Comparison of ENCODE assay signal across 11 cellular contexts in genomic region chr15:100170280-100170654, GRCh38.
A peak's percentile ranks its signal among the peaks of the same experiment; 100 is the strongest.
DNase-seq lines count a peak whose midpoint lies in the region; ATAC-seq and TF ChIP-seq lines count a peak whose summit lies in the region.
"Had no signal": no experiment of that assay in that cellular context is flagged by ENCODE, and none has a peak within 500 bp of the region (broad histone marks: within the 10 kb centered on the region; RNA-seq: fewer than 3 reads in every experiment).

No MANE protein-coding gene starts in this region.

- peak; percentile 89 for ATAC-seq in GM19328 (IDR thresholded peaks at IDR 0.05; ENCODE audit: unreplicated experiment)
- peak; percentile 93 for ATAC-seq in HG02973 (IDR thresholded peaks at IDR 0.05; ENCODE audit: unreplicated experiment)
- peak; percentile 92 to 96 for ATAC-seq in activated T-cell treated with anti-CD3 and anti-CD28 coated beads, Interleukin-2, amount 50 U/mL, for 72 hours (replicated peaks in 1 of 2)

- DNase-seq in GM10248 (ENCODE audit: extremely low spot score) (peak; percentile 44), pons (ENCODE audit: low spot score) (no peak), G401 (ENCODE audit: low spot score) (no peak), HPDE6-E6E7 (ENCODE audit: extremely low spot score) (no peak)
- peak; percentile 72 to 84 for DNase-seq in activated T-cell treated with anti-CD3 and anti-CD28 coated beads, Interleukin-2, amount 50 U/mL, for 72 hours
- DNase-seq in activated effector memory CD4-positive, alpha-beta T cell treated with Interleukin-2 at 50 U/mL for 16 hours: no peak
- DNase-seq: glutamatergic neuron, NCI-H146 had no signal

- H3K4me3 Mint-ChIP-seq in activated T-cell treated with anti-CD3 and anti-CD28 coated beads, Interleukin-2, amount 50 U/mL, for 72 hours: peak overlapping the region; percentile 61 to 62
- H3K4me3 Mint-ChIP-seq: nephron had no signal

- H3K9me3 Mint-ChIP-seq in activated T-cell treated with anti-CD3 and anti-CD28 coated beads, Interleukin-2, amount 50 U/mL, for 72 hours: peaks cover 1 to 4% of the 10 kb centered on the region in 2 donors

- peak overlapping the region; percentile 38 for H3K27ac Mint-ChIP-seq in activated T-cell treated with anti-CD3 and anti-CD28 coated beads, Interleukin-2, amount 50 U/mL, for 72 hours
- H3K27ac Mint-ChIP-seq: nephron had no signal

- H3K27me3 Mint-ChIP-seq in activated T-cell treated with anti-CD3 and anti-CD28 coated beads, Interleukin-2, amount 50 U/mL, for 72 hours (ENCODE audit: low read depth): no peaks in the 10 kb centered on the region

- in situ Hi-C loops in G401 (cut with HindIII; ENCODE audit: low sequenced_read_pairs): no loop called here

- peaks cover 21% of the 10 kb centered on the region for H3K4me1 Mint-ChIP-seq in activated T-cell treated with anti-CD3 and anti-CD28 coated beads, Interleukin-2, amount 50 U/mL, for 72 hours (ENCODE audit: low read depth)

- POLR2A ChIA-PET in GM10248 (lab: Yijun Ruan, JAX): no interaction called here

- CTCF ChIA-PET in GM10248 (lab: Yijun Ruan, JAX): no interaction called here

- H3K36me3 Mint-ChIP-seq in activated T-cell treated with anti-CD3 and anti-CD28 coated beads, Interleukin-2, amount 50 U/mL, for 72 hours (ENCODE audit: insufficient read depth in 2 of 2): peaks cover 2 to 3% of the 10 kb centered on the region in 2 donors

- no peak for TF ChIP-seq CTCF in GM10248 (IDR thresholded peaks at IDR 0.05; ENCODE audit: control extremely low read depth, extremely low read depth, low read depth, missing control alignments)

Comparison
In these comparisons a context has a peak if more than half of its experiments do, and no peak if none do; other contexts are left out.
1. DNase-seq: peak in GM10248 (single experiment) and activated T-cell treated with anti-CD3 and anti-CD28 coated beads, Interleukin-2, amount 50 U/mL, for 72 hours (2 of 2); none in pons (single experiment), activated effector memory CD4-positive, alpha-beta T cell treated with Interleukin-2 at 50 U/mL for 16 hours (single experiment), G401 (single experiment) and HPDE6-E6E7 (single experiment).
2. Peak in every context shown above with its lines, with median percentiles within 50 percentile points of each other: ATAC-seq.